In the genomic region with DNA sequence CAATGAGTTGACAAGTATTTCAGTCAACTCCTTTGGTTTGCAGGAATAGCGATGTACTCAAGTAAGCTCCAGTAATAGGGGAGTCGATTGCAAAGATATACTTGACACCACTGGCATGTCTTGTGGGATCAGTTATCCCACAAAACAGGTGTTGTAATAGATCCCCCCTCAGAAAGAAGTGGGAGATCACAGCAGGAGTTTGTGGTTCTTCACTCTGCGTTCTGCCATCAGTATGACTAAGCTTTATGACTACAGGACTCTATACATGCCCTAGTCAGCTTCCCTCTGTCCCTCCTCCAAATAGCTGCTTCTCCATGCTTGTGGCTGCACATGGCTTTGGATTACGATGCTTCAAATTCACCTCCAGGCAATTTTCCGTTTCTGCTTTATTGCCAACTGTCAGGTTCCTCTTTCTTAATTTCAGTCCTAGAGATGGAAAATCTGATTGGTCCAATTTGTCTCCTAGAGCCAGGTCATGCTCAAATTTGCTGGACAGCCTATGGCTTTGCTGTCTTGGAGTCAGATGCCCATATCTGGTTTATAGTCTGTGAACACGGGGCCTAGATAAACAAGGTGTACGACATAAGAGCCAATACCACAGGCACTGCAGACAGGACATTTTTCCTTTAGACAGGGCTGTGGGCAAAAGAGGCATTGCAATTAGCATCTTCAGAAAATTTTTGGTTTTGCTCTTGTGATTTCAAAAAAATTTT, we compare ENCODE assay signal across 27 cellular contexts.
DNase-seq lines count a peak whose midpoint lies in the region; ATAC-seq and TF ChIP-seq lines count a peak whose summit lies in the region.
"Had no signal": no experiment of that assay in that cellular context is flagged by ENCODE, and none has a peak within 500 bp of the region (broad histone marks: within the 10 kb centered on the region; RNA-seq: fewer than 3 reads in every experiment).

No MANE protein-coding gene starts in this region.

- in situ Hi-C loops in astrocyte of the cerebellum (cut with HindIII; ENCODE audit: low sequenced_read_pairs): no loop called here

- no peaks in the 10 kb centered on the region for H3K9me3 ChIP-seq in endodermal cell (ENCODE audit: control insufficient read depth, low read length)
- H3K9me3 ChIP-seq: mucosa of descending colon, spleen, tibial nerve had no signal

- no peaks in the 10 kb centered on the region for H3K36me3 Mint-ChIP-seq in endodermal cell (ENCODE audit: low read depth)
- H3K36me3 Mint-ChIP-seq: CD14-positive monocyte, neural progenitor cell had no signal

- peaks cover 9% of the 10 kb centered on the region for H3K4me1 ChIP-seq in endodermal cell (ENCODE audit: control insufficient read depth, insufficient read depth, low read length)
- H3K4me1 ChIP-seq: spleen, tibial nerve had no signal

- ATAC-seq in GM18909 (IDR thresholded peaks at IDR 0.05; ENCODE audit: poor library complexity, unreplicated experiment) (no peak), HG03159 (IDR thresholded peaks at IDR 0.05; ENCODE audit: unreplicated experiment) (no peak)
- ATAC-seq: mucosa of descending colon; Right ventricle myocardium inferior; stimulated activated naive CD8-positive, alpha-beta T cell treated with anti-CD3 and anti-CD28 coated beads, Interleukin-15, amount 100 ng/mL, for 72 hours had no signal

- H3K27ac ChIP-seq in endodermal cell (ENCODE audit: low read depth, low read length): no peak overlapping the region
- H3K27ac ChIP-seq: epithelial cell of prostate, hepatocyte, KMS-11, neural progenitor cell, spleen, tibial nerve, VCaP had no signal

- no peaks in the 10 kb centered on the region for H3K27me3 ChIP-seq in endodermal cell (ENCODE audit: control insufficient read depth, insufficient read depth, low read length, poor library complexity, severe bottlenecking)
- H3K27me3 ChIP-seq: neural progenitor cell, tibial nerve had no signal

- TF ChIP-seq CTCF in astrocyte of the cerebellum (IDR thresholded peaks at IDR 0.05; ENCODE audit: low read depth, low read length, missing control alignments): no peak
- TF ChIP-seq CTCF in endodermal cell (conservative IDR thresholded peaks at IDR 0.05): no peak

- no peaks in the 10 kb centered on the region for H3K36me3 ChIP-seq in endodermal cell (ENCODE audit: control insufficient read depth, insufficient read depth, low read length)
- H3K36me3 ChIP-seq: neural progenitor cell, spleen, tibial nerve had no signal

- DNase-seq in Daoy (ENCODE audit: low read depth) (peak; percentile 70), NOMO-1 (lab: John Stamatoyannopoulos, UW; ENCODE audit: unreplicated experiment in 2 of 2) (peak; percentile 20 to 69), astrocyte of the cerebellum (ENCODE audit: low read depth) (peak; percentile 65), nucleus accumbens (lab: John Stamatoyannopoulos, UW) (no peak), endodermal cell (no peak)
- peak; percentile 67 for DNase-seq in Jurkat, Clone E6-1 (ENCODE audit: low read depth, low spot score)
- DNase-seq: activated CD4-positive, alpha-beta T cell treated with anti-CD3 and anti-CD28 coated beads, Interleukin-2, amount 50 U/mL, for 48 hours; amniotic stem cell; central memory CD4-positive, alpha-beta T cell; foreskin fibroblast; GOT3; mucosa of descending colon; NCI-H345; NK-92 treated with Interleukin-12 subunit alpha and Interleukin-12 subunit beta, amount 100 ng/mL, for 24 hours; spleen; stimulated activated CD4-positive, alpha-beta T cell treated with anti-CD3 and anti-CD28 coated beads, Interleukin-4, amount 100 ng/mL, for 4 hours; stimulated activated naive CD8-positive, alpha-beta T cell treated with anti-CD3 and anti-CD28 coated beads, Interleukin-15, amount 100 ng/mL, for 72 hours had no signal

- H3K9me3 Mint-ChIP-seq in endodermal cell: no peaks in the 10 kb centered on the region
- H3K9me3 Mint-ChIP-seq: stimulated activated naive CD8-positive, alpha-beta T cell treated with anti-CD3 and anti-CD28 coated beads, Interleukin-15, amount 100 ng/mL, for 72 hours had no signal

- H3K4me1 Mint-ChIP-seq in endodermal cell: peaks cover 26% of the 10 kb centered on the region
- H3K4me1 Mint-ChIP-seq: CD14-positive monocyte; stimulated activated naive CD8-positive, alpha-beta T cell treated with anti-CD3 and anti-CD28 coated beads, Interleukin-15, amount 100 ng/mL, for 72 hours had no signal

- H3K4me3 ChIP-seq in Jurkat, Clone E6-1 (ENCODE audit: low read length): no peak overlapping the region
- no peak overlapping the region for H3K4me3 ChIP-seq in astrocyte of the cerebellum (ENCODE audit: low read depth, low read length)
- no peak overlapping the region for H3K4me3 ChIP-seq in endodermal cell (ENCODE audit: low read length)
- H3K4me3 ChIP-seq: hepatocyte, mucosa of descending colon, neural progenitor cell, spleen, tibial nerve had no signal

- no peak overlapping the region for H3K27ac Mint-ChIP-seq in endodermal cell
- H3K27ac Mint-ChIP-seq: CD14-positive monocyte; neural progenitor cell; stimulated activated naive CD8-positive, alpha-beta T cell treated with anti-CD3 and anti-CD28 coated beads, Interleukin-15, amount 100 ng/mL, for 72 hours had no signal

- H3K4me3 Mint-ChIP-seq in endodermal cell: no peak overlapping the region
- H3K4me3 Mint-ChIP-seq: CD14-positive monocyte; neural progenitor cell; stimulated activated naive CD8-positive, alpha-beta T cell treated with anti-CD3 and anti-CD28 coated beads, Interleukin-15, amount 100 ng/mL, for 72 hours had no signal

- WGBS in endodermal cell (ENCODE audit: insufficient coverage in 1 of 2, insufficient read length in 1 of 2), 2 experiments: 95% methylated on average over 7 of the region's 7 CpGs

- H3K27me3 Mint-ChIP-seq in endodermal cell (ENCODE audit: insufficient read depth): peaks cover 23% of the 10 kb centered on the region
- H3K27me3 Mint-ChIP-seq: stimulated activated naive CD8-positive, alpha-beta T cell treated with anti-CD3 and anti-CD28 coated beads, Interleukin-15, amount 100 ng/mL, for 72 hours had no signal

- H3K9ac ChIP-seq in endodermal cell (ENCODE audit: extremely low read depth, low read length, poor library complexity, severe bottlenecking): no peak overlapping the region
- H3K9ac ChIP-seq: KMS-11, neural progenitor cell had no signal

Comparison
In these comparisons a context has a peak if more than half of its experiments do, and no peak if none do; other contexts are left out.
1. DNase-seq: peak in Daoy (single experiment), Jurkat, Clone E6-1 (single experiment), NOMO-1 (2 of 2) and astrocyte of the cerebellum (single experiment); none in nucleus accumbens (0 of 56) and endodermal cell (single experiment).